ENCODE assay signal across 2 cellular contexts in the genomic region with DNA sequence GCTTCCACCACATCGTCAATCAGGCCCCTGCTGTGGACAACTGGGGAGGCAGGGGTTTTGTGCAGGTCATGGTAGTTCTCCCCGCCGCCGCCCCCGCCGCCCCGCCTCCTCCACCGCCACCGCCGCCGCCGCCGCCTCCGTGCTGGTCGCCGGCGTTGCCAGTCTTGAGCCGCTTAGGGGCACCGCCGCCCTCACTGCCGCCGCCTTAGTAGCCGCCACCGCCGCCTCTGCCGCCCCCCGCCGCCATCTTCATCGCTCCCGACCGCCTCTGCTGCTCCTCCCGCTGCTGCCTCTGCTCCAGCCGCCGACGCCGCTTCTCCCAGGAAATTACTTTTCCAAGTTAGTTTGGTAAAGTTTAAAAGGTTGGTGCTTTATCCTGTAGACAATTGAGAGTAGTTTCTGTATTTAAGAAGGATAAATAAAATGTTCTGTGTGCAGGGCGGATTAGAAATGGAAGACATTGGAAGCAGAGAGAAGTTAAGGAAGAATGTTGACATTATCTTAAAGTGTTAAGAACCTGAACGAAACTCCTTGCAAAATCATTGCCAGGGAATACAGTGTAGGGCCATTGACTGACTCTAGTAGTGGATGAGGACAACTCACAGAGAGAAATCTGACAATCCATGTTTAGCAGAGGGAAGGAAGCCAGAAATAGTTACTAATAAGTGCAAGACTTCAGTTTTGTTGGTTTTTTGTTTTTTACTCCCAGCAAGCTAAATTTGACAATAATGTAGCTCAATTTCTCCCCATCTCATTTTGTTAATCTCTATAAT.
TF ChIP-seq lines count a peak whose summit lies in the region.

No MANE protein-coding gene starts in this region.

TF ChIP-seq in WTC11, 78 proteins besides CTCF, POLR2A, EP300 and RAD21:
- TF ChIP-seq ZNF232 (CRISPR knock-in tag; IDR thresholded peaks at IDR 0.05): no peak
- TF ChIP-seq MLX (CRISPR knock-in tag; IDR thresholded peaks at IDR 0.05): no peak
- TF ChIP-seq ETV6 (CRISPR knock-in tag; IDR thresholded peaks at IDR 0.05): no peak
- TF ChIP-seq ZNF671 (CRISPR knock-in tag; IDR thresholded peaks at IDR 0.05): no peak
- TF ChIP-seq NFATC4 (CRISPR knock-in tag; IDR thresholded peaks at IDR 0.05): no peak
TF ChIP-seq in WTC11: peak in this region for 0.

TF ChIP-seq in H1, 55 proteins besides CTCF, POLR2A, EP300 and RAD21:
- TF ChIP-seq RNF2 (IDR thresholded peaks at IDR 0.05; ENCODE audit: borderline replicate concordance, low read depth, low read length, missing control alignments, poor library complexity, severe bottlenecking): no peak
- no peak for TF ChIP-seq SUZ12 (IDR thresholded peaks at IDR 0.05; ENCODE audit: low read length)
- TF ChIP-seq TBP (IDR thresholded peaks at IDR 0.05; ENCODE audit: low read depth, low read length): no peak
- TF ChIP-seq ATF3 (IDR thresholded peaks at IDR 0.05; ENCODE audit: insufficient read depth, low read depth, low read length): no peak
- TF ChIP-seq CTBP2 (IDR thresholded peaks at IDR 0.05; ENCODE audit: borderline replicate concordance, insufficient read depth, insufficient read length, low read length): no peak
- TF ChIP-seq RFX5 (IDR thresholded peaks at IDR 0.05; ENCODE audit: borderline replicate concordance, low read depth, low read length): no peak
- no peak for TF ChIP-seq EGR1 (IDR thresholded peaks at IDR 0.05; ENCODE audit: borderline replicate concordance, low read depth, low read length)
- no peak for TF ChIP-seq POLR2AphosphoS5 (IDR thresholded peaks at IDR 0.05; ENCODE audit: low read depth, low read length)
- TF ChIP-seq FOSL1 (IDR thresholded peaks at IDR 0.05; ENCODE audit: insufficient read depth, low read depth, low read length): no peak
- no peak for TF ChIP-seq TAF7 (optimal IDR thresholded peaks at IDR 0.05; ENCODE audit: borderline replicate concordance, low read depth, low read length)
- no peak for TF ChIP-seq SIX5 (IDR thresholded peaks at IDR 0.05; ENCODE audit: low read depth, low read length)
- TF ChIP-seq GABPA (IDR thresholded peaks at IDR 0.05; ENCODE audit: borderline replicate concordance, insufficient read depth, low read length): no peak
- TF ChIP-seq, protein P1, sequence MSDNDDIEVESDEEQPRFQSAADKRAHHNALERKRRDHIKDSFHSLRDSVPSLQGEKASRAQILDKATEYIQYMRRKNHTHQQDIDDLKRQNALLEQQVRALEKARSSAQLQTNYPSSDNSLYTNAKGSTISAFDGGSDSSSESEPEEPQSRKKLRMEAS (IDR thresholded peaks at IDR 0.05): no peak
- TF ChIP-seq SP4 (IDR thresholded peaks at IDR 0.05; ENCODE audit: low read length): no peak
- TF ChIP-seq RXRA (IDR thresholded peaks at IDR 0.05; ENCODE audit: insufficient read depth, low read depth, low read length): no peak
- TF ChIP-seq CEBPB (IDR thresholded peaks at IDR 0.05; ENCODE audit: low read depth, low read length): no peak
- no peak for TF ChIP-seq KDM5A (IDR thresholded peaks at IDR 0.05; ENCODE audit: low read length)
- peak; percentile 75 for TF ChIP-seq YY1 (IDR thresholded peaks at IDR 0.05; ENCODE audit: low read depth, low read length)
- 0 out of 2 replicates have a peak, but pooled peaks have one; percentile 28 for TF ChIP-seq TAF1 (IDR thresholded peaks at IDR 0.05; ENCODE audit: low read depth, low read length)
- TF ChIP-seq NANOG (IDR thresholded peaks at IDR 0.05; ENCODE audit: insufficient read depth, low read depth, low read length, poor library complexity, severe bottlenecking): peak; percentile 49
- no peak for TF ChIP-seq SAP30 (IDR thresholded peaks at IDR 0.05; ENCODE audit: insufficient read depth, insufficient replicate concordance, low read length)
